8 cellular contexts compared by ENCODE assay signal in the genomic region with DNA sequence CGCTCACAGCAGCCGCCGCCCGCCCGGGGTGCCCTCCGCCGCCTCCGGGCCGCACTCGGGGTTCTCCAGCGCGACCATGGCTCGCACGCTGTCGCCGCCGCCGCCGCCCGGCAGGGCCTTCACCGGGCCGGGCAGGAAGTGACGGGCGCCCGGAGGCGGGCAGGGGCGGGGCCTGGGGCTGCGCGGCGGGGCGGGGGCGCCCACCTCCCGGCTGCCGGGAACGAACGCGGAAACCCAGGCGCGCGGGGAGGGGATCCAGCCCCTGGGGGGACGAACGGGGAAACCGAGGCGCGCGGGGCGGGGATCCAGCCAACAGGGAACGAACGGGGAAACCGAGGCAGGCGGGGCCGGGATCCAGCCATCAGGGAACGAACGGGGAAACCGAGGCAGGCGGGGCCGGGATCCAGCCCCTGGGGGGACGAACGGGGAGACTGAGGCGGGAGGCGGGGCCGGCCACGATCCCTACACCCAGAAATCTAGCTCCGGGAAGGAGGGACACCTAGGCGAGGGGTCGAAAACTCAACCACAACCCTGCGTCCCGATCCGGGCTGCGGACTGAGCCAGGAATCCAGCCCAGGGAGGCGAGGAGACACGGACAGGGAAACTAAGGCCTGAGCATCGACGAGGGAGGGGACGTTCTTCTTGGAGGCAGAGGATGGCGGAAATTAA. TPM values are rescaled to one million over a fixed set of nuclear protein-coding genes. Genes with fewer than 3 reads are reported as not detected.
DNase-seq lines count a peak whose midpoint lies in the region; ATAC-seq, FAIRE-seq and TF ChIP-seq lines count a peak whose summit lies in the region.

A gene (minus strand): TSS at position 140 of the 669 bp plus-strand sequence. CDS start 62 bp downstream, at position 78.

- no TSS peak for BruUV-seq in HepG2 (replicated peaks; lab: Mats Ljungman, UMichigan)

- H3K9ac ChIP-seq in HepG2 (ENCODE audit: insufficient read depth, low read depth, low read length) = peak within 1 kb of the TSS; percentile 75

- CTCF ChIA-PET in BJ (lab: Yijun Ruan, JAX) = interaction anchor here (0.6 kb wide), 1 partner anchor 71 kb away, joined by 3 read pairs; a partner anchor contains a TSS
- CTCF ChIA-PET in HepG2 (lab: Yijun Ruan, JAX; ENCODE audit: low intra/inter-chr PET ratio, low total read pairs) = no interaction called here

- no peak for FAIRE-seq in HepG2 (lab: Jason Lieb, UNC)

- no peak for TF ChIP-seq CTCF in BJ (IDR thresholded peaks at IDR 0.05; ENCODE audit: insufficient read depth, low read depth, low read length)
- no peak for TF ChIP-seq CTCF in GM20000 (IDR thresholded peaks at IDR 0.05; ENCODE audit: extremely low read depth, missing control alignments)
- TF ChIP-seq CTCF in HepG2 (CRISPR knock-in tag; IDR thresholded peaks at IDR 0.05) = no peak

- no peaks in the 10 kb centered on the region for H3K9me3 ChIP-seq in HepG2 (ENCODE audit: low read length)

- H3K79me2 ChIP-seq in HepG2 (ENCODE audit: insufficient read depth, low read length) = peaks cover 16% of the 10 kb centered on the region

- H3K36me3 ChIP-seq in BJ (ENCODE audit: control insufficient read depth, insufficient read depth, low read length) = no peaks in the 10 kb centered on the region
- no peaks in the 10 kb centered on the region for H3K36me3 ChIP-seq in HepG2 (replicated peaks in 1 of 2; ENCODE audit: control insufficient read depth in 1 of 2, insufficient read depth in 2 of 2, low read length in 2 of 2)

- H3K4me3 ChIP-seq in BJ (ENCODE audit: low read depth, low read length) = peak within 1 kb of the TSS; percentile 94
- H3K4me3 ChIP-seq in HepG2 (replicated peaks in 1 of 3; ENCODE audit: insufficient read depth in 1 of 3, low read depth in 2 of 3, low read length in 3 of 3) = peak within 1 kb of the TSS; percentile 86 to 97 (median 90)

- H3K4me2 ChIP-seq in HepG2 (ENCODE audit: low read depth, low read length) = peak within 1 kb of the TSS; percentile 88

- H3K4me1 ChIP-seq in HepG2 (ENCODE audit: insufficient read depth, low read length) = peaks cover 38% of the 10 kb centered on the region

- no peaks in the 10 kb centered on the region; the same call in 1 of the 2 replicates for H4K20me1 ChIP-seq in HepG2 (ENCODE audit: insufficient read depth, low read length)

- H3K27me3 ChIP-seq in BJ (ENCODE audit: control insufficient read depth, insufficient read depth, low read length) (peaks cover 9% of the 10 kb centered on the region), HepG2 (ENCODE audit: control insufficient read depth in 1 of 2, insufficient read depth in 2 of 2, low read length in 2 of 2) (no peaks in the 10 kb centered on the region; a peak in 1 of 5 replicates)

- no peak within 1 kb of the TSS for H2AFZ ChIP-seq in HepG2 (ENCODE audit: low read length)

- in situ Hi-C loops in HepG2 (cut with HindIII; ENCODE audit: extremely low pct_ligation_motif_present, low pct_unique_long_range_greater_than_20kb) = no loop called here

- H3K27ac ChIP-seq in HepG2 (ENCODE audit: extremely low read length, insufficient read depth, low read length) = peak within 1 kb of the TSS; percentile 47

- peak; percentile 52 for ATAC-seq in HepG2

- TF ChIP-seq POLR2A in HepG2 (IDR thresholded peaks at IDR 0.05; ENCODE audit: insufficient read depth in 1 of 2, low read depth in 2 of 2, low read length in 2 of 2) = peak in 1 of 2 experiments; percentile 73; a peak in 2 of 4 replicates

- TF ChIP-seq EP300 in HepG2 (IDR thresholded peaks at IDR 0.05; ENCODE audit: low read depth in 2 of 2, low read length in 2 of 2) (no peak), HepG2 (CRISPR knock-in tag; IDR thresholded peaks at IDR 0.05; ENCODE audit: borderline replicate concordance) (no peak)

- POLR2A ChIA-PET in BJ (lab: Charles Lee) = no interaction called here
- POLR2A ChIA-PET in HepG2 (lab: Yijun Ruan, JAX) = no interaction called here

- TF ChIP-seq RAD21 in HepG2 (CRISPR knock-in tag; IDR thresholded peaks at IDR 0.05) = no peak

- DNase-seq in BJ (ENCODE audit: low read depth) (no peak), GM20000 (ENCODE audit: low spot score) (peak; percentile 98), NCI-H1105 (lab: John Stamatoyannopoulos, UW) (peak; percentile 26), dermis blood vessel endothelial cell (peak; percentile 72), HepG2 (ENCODE audit: low spot score) (no peak), NCI-H128 (lab: John Stamatoyannopoulos, UW; ENCODE audit: unreplicated experiment) (no peak)
- peak; percentile 80 to 83 for DNase-seq in activated CD4-positive, alpha-beta T cell treated with anti-CD3 and anti-CD28 coated beads, Interleukin-2, amount 50 U/mL, for 4 hours
- peak; percentile 81 to 84 for DNase-seq in stimulated activated CD4-positive, alpha-beta T cell treated with anti-CD3 and anti-CD28 coated beads, Interleukin-2, amount 100 ng/mL, for 48 hours

- WGBS in HepG2 (ENCODE audit: low lambda C conversion rate) = 3% methylated on average over 12 of the region's 76 CpGs

- intact Hi-C loops in HepG2 (cut with micrococcal nuclease; ENCODE audit: unreplicated experiment) = no loop called here

TF ChIP-seq in HepG2, 621 proteins besides CTCF, POLR2A, EP300 and RAD21 (continues in another document):
- TF ChIP-seq POLR2AphosphoS2 (IDR thresholded peaks at IDR 0.05; ENCODE audit: low read depth, low read length) (no peak), ZFP82 (CRISPR knock-in tag; IDR thresholded peaks at IDR 0.05; ENCODE audit: borderline replicate concordance) (no peak), CREB1 (IDR thresholded peaks at IDR 0.05) (no peak), CREB1 (CRISPR knock-in tag; IDR thresholded peaks at IDR 0.05) (no peak)
- TF ChIP-seq, protein P1, sequence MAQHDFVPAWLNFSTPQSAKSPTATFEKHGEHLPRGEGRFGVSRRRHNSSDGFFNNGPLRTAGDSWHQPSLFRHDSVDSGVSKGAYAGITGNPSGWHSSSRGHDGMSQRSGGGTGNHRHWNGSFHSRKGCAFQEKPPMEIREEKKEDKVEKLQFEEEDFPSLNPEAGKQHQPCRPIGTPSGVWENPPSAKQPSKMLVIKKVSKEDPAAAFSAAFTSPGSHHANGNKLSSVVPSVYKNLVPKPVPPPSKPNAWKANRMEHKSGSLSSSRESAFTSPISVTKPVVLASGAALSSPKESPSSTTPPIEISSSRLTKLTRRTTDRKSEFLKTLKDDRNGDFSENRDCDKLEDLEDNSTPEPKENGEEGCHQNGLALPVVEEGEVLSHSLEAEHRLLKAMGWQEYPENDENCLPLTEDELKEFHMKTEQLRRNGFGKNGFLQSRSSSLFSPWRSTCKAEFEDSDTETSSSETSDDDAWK (CRISPR knock-in tag; IDR thresholded peaks at IDR 0.05) = no peak

RNA-seq across cellular contexts. Expression of the gene that starts here (rescaled TPM):
- polyA plus RNA-seq in BJ (2011; rRNA removed) = 35.3 and 46.6 TPM in 2 replicates
- polyA minus RNA-seq in BJ (2011; rRNA and poly(A)+ RNA removed) = 18.0 and 26.9 TPM in 2 replicates
- total RNA-seq in dermis blood vessel endothelial cell = 36.9 and 47.0 TPM in 2 replicates
- 21.8 and 26.2 TPM in 2 replicates for total RNA-seq in HepG2 (2016; rRNA removed; fragmentation: Illumina TruSeq; extraction: Trizol)
- total RNA-seq in HepG2 (2016; cell fraction: cytosol; rRNA removed; fragmentation: Illumina TruSeq; extraction: Trizol; ENCODE audit: low read depth) = 17.5 and 31.0 TPM in 2 replicates
- 22.0 and 24.7 TPM in 2 replicates for total RNA-seq in HepG2 (2016; cell fraction: insoluble cytoplasmic fraction; rRNA removed; fragmentation: Illumina TruSeq; extraction: Trizol)
- 29.7 and 34.2 TPM in 2 replicates for total RNA-seq in HepG2 (2016; cell fraction: membrane; rRNA removed; fragmentation: Illumina TruSeq; extraction: Trizol)
- total RNA-seq in HepG2 (2016; cell fraction: nucleus; rRNA removed; fragmentation: Illumina TruSeq; extraction: Trizol) = 16.4 and 18.7 TPM in 2 replicates
- polyA plus RNA-seq in HepG2 (2011; rRNA removed) = 26.9 and 40.4 TPM in 2 replicates
- polyA plus RNA-seq in HepG2 (2011; cell fraction: cytosol; rRNA removed) = 30.7 and 39.0 TPM in 2 replicates
- 57.8 and 68.0 TPM in 2 replicates for polyA plus RNA-seq in HepG2 (2011; cell fraction: nucleus; rRNA removed)
- polyA plus RNA-seq in HepG2 (2012) = 22.6 and 31.3 TPM in 2 replicates
- polyA plus RNA-seq in HepG2 (2016; cell fraction: cytosol; fragmentation: Illumina TruSeq; extraction: Trizol; ENCODE audit: low read depth) = 24.5 and 25.3 TPM in 2 replicates
- polyA plus RNA-seq in HepG2 (2016; cell fraction: insoluble cytoplasmic fraction; fragmentation: Illumina TruSeq; extraction: Trizol; ENCODE audit: low read depth) = 39.3 and 43.4 TPM in 2 replicates
- 44.4 and 45.0 TPM in 2 replicates for polyA plus RNA-seq in HepG2 (2016; cell fraction: membrane; fragmentation: Illumina TruSeq; extraction: Trizol; ENCODE audit: low read depth)
- 58.7 and 76.5 TPM in 2 replicates for polyA plus RNA-seq in HepG2 (2016; cell fraction: nucleus; fragmentation: Illumina TruSeq; extraction: Trizol; ENCODE audit: insufficient read depth, low read depth)
- 15.6 and 40.4 TPM in 2 replicates for polyA minus RNA-seq in HepG2 (2011; rRNA and poly(A)+ RNA removed; ENCODE audit: low replicate concordance)
- polyA minus RNA-seq in HepG2 (2011; cell fraction: cytosol; rRNA and poly(A)+ RNA removed) = 11.7 and 15.6 TPM in 2 replicates
- polyA minus RNA-seq in HepG2 (2011; cell fraction: nucleus; rRNA and poly(A)+ RNA removed) = 8.1 and 9.8 TPM in 2 replicates

Comparison
In these comparisons a context has a peak if more than half of its experiments do, and no peak if none do; other contexts are left out.
1. DNase-seq: peak in GM20000 (single experiment), NCI-H1105 (single experiment), activated CD4-positive, alpha-beta T cell treated with anti-CD3 and anti-CD28 coated beads, Interleukin-2, amount 50 U/mL, for 4 hours (2 of 2), dermis blood vessel endothelial cell (single experiment) and stimulated activated CD4-positive, alpha-beta T cell treated with anti-CD3 and anti-CD28 coated beads, Interleukin-2, amount 100 ng/mL, for 48 hours (2 of 2); none in BJ (single experiment), HepG2 (single experiment) and NCI-H128 (single experiment).